Comparison of ENCODE assay signal across 1 cellular context in the genomic region with DNA sequence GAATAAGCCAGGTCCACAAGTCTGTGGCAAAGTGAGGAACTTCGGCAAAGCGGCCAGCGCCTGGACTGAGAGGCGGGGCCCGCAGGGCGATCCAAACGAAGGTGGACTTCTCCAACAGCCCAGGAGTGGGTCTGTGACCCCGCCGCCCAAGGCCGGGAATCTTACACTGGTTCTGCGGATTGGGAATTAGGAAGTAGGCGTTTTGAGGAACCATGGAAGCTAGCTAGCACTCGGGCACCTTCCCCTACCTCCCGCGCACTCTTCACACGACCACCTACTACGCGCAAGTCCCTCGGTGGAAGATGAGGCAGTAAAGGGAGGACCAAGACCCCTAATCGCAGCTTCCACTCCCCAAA.
TF ChIP-seq lines count a peak whose summit lies in the region.

No MANE protein-coding gene starts in this region.

TF ChIP-seq in H1, 55 proteins besides CTCF, POLR2A, EP300 and RAD21 (continued from another document):
- TF ChIP-seq GTF2F1 (IDR thresholded peaks at IDR 0.05; ENCODE audit: borderline replicate concordance, low read depth, low read length) (no peak), E2F6 (IDR thresholded peaks at IDR 0.05) (no peak), CBX8 (IDR thresholded peaks at IDR 0.05; ENCODE audit: borderline replicate concordance, low read depth, low read length) (no peak), HDAC2 (IDR thresholded peaks at IDR 0.05; ENCODE audit: borderline replicate concordance in 1 of 2, low read depth in 2 of 2, low read length in 2 of 2) (no peak), SP4 (IDR thresholded peaks at IDR 0.05; ENCODE audit: low read length) (no peak)
TF ChIP-seq in H1: peak in this region for 0.
